In genomic region chr4:40923326-40924095, GRCh38 we compare ENCODE assay signal across 12 cellular contexts.
A peak's percentile ranks its signal among the peaks of the same experiment; 100 is the strongest.
DNase-seq lines count a peak whose midpoint lies in the region; ATAC-seq and TF ChIP-seq lines count a peak whose summit lies in the region.
"Had no signal": no experiment of that assay in that cellular context is flagged by ENCODE, and none has a peak within 500 bp of the region (broad histone marks: within the 10 kb centered on the region; RNA-seq: fewer than 3 reads in every experiment).

No MANE protein-coding gene starts in this region.

- H3K9me3 ChIP-seq in BE2C, result no peaks in the 10 kb centered on the region
- H3K9me3 ChIP-seq: ovary had no signal

- H3K4me1 Mint-ChIP-seq in endothelial cell (ENCODE audit: unreplicated experiment) (peaks cover 11% of the 10 kb centered on the region), mesothelial cell of epicardium (peaks cover 10% of the 10 kb centered on the region)

- TF ChIP-seq CTCF in BE2C (IDR thresholded peaks at IDR 0.05; ENCODE audit: low read depth, low read length), result 0 out of 2 replicates have a peak, but pooled peaks have one; percentile 19
- TF ChIP-seq CTCF in endothelial cell (IDR thresholded peaks at IDR 0.05; ENCODE audit: unreplicated experiment), result no peak
- no peak for TF ChIP-seq CTCF in mesothelial cell of epicardium (IDR thresholded peaks at IDR 0.05; ENCODE audit: unreplicated experiment)

- no peaks in the 10 kb centered on the region; the same call in 1 of the 2 replicates for H3K27me3 ChIP-seq in BE2C
- H3K27me3 ChIP-seq: ovary had no signal

- H3K4me3 Mint-ChIP-seq in endothelial cell (ENCODE audit: unreplicated experiment) (no peak overlapping the region), mesothelial cell of epicardium (no peak overlapping the region)

- H3K4me1 ChIP-seq in BE2C, result peaks cover 4% of the 10 kb centered on the region

- peaks cover 11% of the 10 kb centered on the region for H3K27me3 Mint-ChIP-seq in endothelial cell (ENCODE audit: unreplicated experiment)
- H3K27me3 Mint-ChIP-seq in mesothelial cell of epicardium (ENCODE audit: low read depth), result no peaks in the 10 kb centered on the region

- H3K4me3 ChIP-seq in BE2C (ENCODE audit: low read depth, low read length), result no peak overlapping the region
- H3K4me3 ChIP-seq: ovary had no signal

- no peak overlapping the region for H3K27ac Mint-ChIP-seq in endothelial cell (ENCODE audit: unreplicated experiment)
- H3K27ac Mint-ChIP-seq in mesothelial cell of epicardium, result no peak overlapping the region

- no peaks in the 10 kb centered on the region for H3K36me3 ChIP-seq in BE2C
- H3K36me3 ChIP-seq: ovary had no signal

- ATAC-seq in HG03457 (IDR thresholded peaks at IDR 0.05; ENCODE audit: unreplicated experiment), result no peak
- no peak for ATAC-seq in HG02840 (IDR thresholded peaks at IDR 0.05; ENCODE audit: low FRiP score, unreplicated experiment)

- no peaks in the 10 kb centered on the region for H3K9me3 Mint-ChIP-seq in endothelial cell (ENCODE audit: unreplicated experiment)
- no peaks in the 10 kb centered on the region for H3K9me3 Mint-ChIP-seq in mesothelial cell of epicardium

- DNase-seq in BE2C, result peak; percentile 25
- DNase-seq in NCI-H2081 treated with DMSO at 0.1 percent for 48 hours (lab: John Stamatoyannopoulos, UW), result peak; percentile 80
- peak; percentile 81 for DNase-seq in dermis blood vessel endothelial cell
- peak; percentile 35 for DNase-seq in occipital lobe (lab: John Stamatoyannopoulos, UW)
- no peak for DNase-seq in endothelial cell (ENCODE audit: low spot score)
- DNase-seq in mesothelial cell of epicardium (ENCODE audit: low spot score in 2 of 2, unreplicated experiment in 2 of 2), result no peak
- DNase-seq: activated CD8-positive, alpha-beta memory T cell treated with anti-CD3 and anti-CD28 coated beads, Interleukin-2, amount 50 U/mL, for 4 hours; mesendoderm; ovary; SIG-M5 had no signal

- H3K36me3 Mint-ChIP-seq in endothelial cell (ENCODE audit: low read depth, unreplicated experiment) (peaks cover 24% of the 10 kb centered on the region), mesothelial cell of epicardium (peaks cover 12% of the 10 kb centered on the region)

Comparison
In these comparisons a context has a peak if more than half of its experiments do, and no peak if none do; other contexts are left out.
1. DNase-seq: peak in BE2C (single experiment), NCI-H2081 treated with DMSO at 0.1 percent for 48 hours (single experiment), dermis blood vessel endothelial cell (single experiment) and occipital lobe (single experiment); none in endothelial cell (single experiment) and mesothelial cell of epicardium (0 of 2).